9 cellular contexts compared by ENCODE assay signal in genomic region chr19:47514151-47514868, GRCh38. TPM values are rescaled to one million over a fixed set of nuclear protein-coding genes. Genes with fewer than 3 reads are reported as not detected.
DNase-seq lines count a peak whose midpoint lies in the region; ATAC-seq, FAIRE-seq and TF ChIP-seq lines count a peak whose summit lies in the region.
"Had no signal": no experiment of that assay in that cellular context is flagged by ENCODE, and none has a peak within 500 bp of the region (broad histone marks: within the 10 kb centered on the region; RNA-seq: fewer than 3 reads in every experiment).

No MANE protein-coding gene starts in this region.

- TF ChIP-seq POLR2A in testis (IDR thresholded peaks at IDR 0.05), result no peak

- peak overlapping the region; percentile 97 for H3K4me3 Mint-ChIP-seq in CD8-positive, alpha-beta T cell
- peak overlapping the region; percentile 95 for H3K4me3 Mint-ChIP-seq in activated naive CD8-positive, alpha-beta T cell treated with anti-CD3 and anti-CD28 coated beads, Interleukin-2, amount 10 ng/mL, durations not matched to agents 7 days and 5 days

- H3K9me3 ChIP-seq in CD8-positive, alpha-beta T cell (ENCODE audit: low read length), result no peaks in the 10 kb centered on the region
- H3K9me3 ChIP-seq in kidney (ENCODE audit: control insufficient read depth in 1 of 2, low read length in 2 of 2) (no peaks in the 10 kb centered on the region), testis (no peaks in the 10 kb centered on the region)

- no peaks in the 10 kb centered on the region for H3K27me3 Mint-ChIP-seq in CD8-positive, alpha-beta T cell (ENCODE audit: low read depth)
- H3K27me3 Mint-ChIP-seq in activated naive CD8-positive, alpha-beta T cell treated with anti-CD3 and anti-CD28 coated beads, Interleukin-2, amount 10 ng/mL, durations not matched to agents 7 days and 5 days, result peaks cover 1% of the 10 kb centered on the region

- 1 to 2% methylated on average over 33 to 40 of the region's 40 CpGs for WGBS in testis, 2 donors

- POLR2A ChIA-PET in CD8-positive, alpha-beta T cell (lab: Charles Lee), result interaction anchor here (1.3 to 2.7 kb wide), 5 partner anchors 29 to 96 kb away, joined by 3 to 24 read pairs (median 9); partner anchors contain the start of genes BICRA and KPTN
- POLR2A ChIA-PET in activated naive CD8-positive, alpha-beta T cell treated with anti-CD3 and anti-CD28 coated beads, Interleukin-2, amount 10 ng/mL, durations not matched to agents 7 days and 5 days (lab: Charles Lee), result interaction anchor here (0.7 to 3.2 kb wide), 6 partner anchors 11 to 96 kb away, joined by 3 to 42 read pairs (median 6); no protein-coding TSS in a partner anchor

- H3K27ac ChIP-seq in CD8-positive, alpha-beta T cell (ENCODE audit: low read depth, low read length), result peak overlapping the region; percentile 93
- peak overlapping the region; percentile 99 for H3K27ac ChIP-seq in kidney (ENCODE audit: low read depth in 2 of 2, low read length in 2 of 2)
- peak overlapping the region; percentile 95 for H3K27ac ChIP-seq in testis

- DNase-seq in CD8-positive, alpha-beta T cell, result peak in 1 of 7 experiments; percentile 53
- no peak for DNase-seq in activated naive CD8-positive, alpha-beta T cell treated with anti-CD3 and anti-CD28 coated beads, Interleukin-2, amount 10 ng/mL, durations not matched to agents 7 days and 5 days
- DNase-seq in kidney (no peak), testis (no peak), DMS79 treated with DMSO at 0.1 percent for 48 hours (lab: John Stamatoyannopoulos, UW) (no peak), inferior parietal cortex (ENCODE audit: extremely low spot score) (no peak)

- peaks cover 80% of the 10 kb centered on the region for H3K4me1 ChIP-seq in CD8-positive, alpha-beta T cell (ENCODE audit: insufficient read depth, low read length)
- H3K4me1 ChIP-seq in kidney (ENCODE audit: control insufficient read depth in 1 of 2, insufficient read depth in 1 of 2, low read depth in 1 of 2, low read length in 2 of 2) (peaks cover 39 to 42% of the 10 kb centered on the region in 2 donors), testis (peaks cover 42% of the 10 kb centered on the region)

- no peaks in the 10 kb centered on the region for H3K27me3 ChIP-seq in CD8-positive, alpha-beta T cell (ENCODE audit: insufficient read depth, low read length)
- no peaks in the 10 kb centered on the region for H3K27me3 ChIP-seq in testis

- peaks cover 28% of the 10 kb centered on the region for H3K36me3 Mint-ChIP-seq in CD8-positive, alpha-beta T cell
- H3K36me3 Mint-ChIP-seq in activated naive CD8-positive, alpha-beta T cell treated with anti-CD3 and anti-CD28 coated beads, Interleukin-2, amount 10 ng/mL, durations not matched to agents 7 days and 5 days, result peaks cover 7% of the 10 kb centered on the region

- intact Hi-C loops in CD8-positive, alpha-beta T cell (cut with DNase I, micrococcal nuclease), result loop anchor here (10.0 kb wide), 2 partner anchors 190 to 240 kb away; partner anchors contain the start of gene INAFM1 (in 1 of the 2)
- intact Hi-C loops in kidney (cut with DNase I) (no loop called here), testis (cut with DNase I; ENCODE audit: low total_unique reads) (loop anchor here (10.0 kb wide), 1 partner anchor 80 kb away; no protein-coding TSS in a partner anchor)

- no peak for TF ChIP-seq CTCF in CD8-positive, alpha-beta T cell (IDR thresholded peaks at IDR 0.05)
- TF ChIP-seq CTCF in kidney (IDR thresholded peaks at IDR 0.05; ENCODE audit: borderline replicate concordance, extremely low read depth, insufficient read depth) (no peak), testis (IDR thresholded peaks at IDR 0.05) (no peak)

- no peak for ATAC-seq in CD8-positive, alpha-beta T cell
- ATAC-seq in HG02973 (IDR thresholded peaks at IDR 0.05; ENCODE audit: unreplicated experiment), result peak; percentile 2
- ATAC-seq in activated naive CD8-positive, alpha-beta T cell treated with anti-CD3 and anti-CD28 coated beads, Interleukin-2, amount 10 ng/mL, durations not matched to agents 7 days and 5 days (ENCODE audit: low read depth), result no peak
- ATAC-seq in GM21529 (IDR thresholded peaks at IDR 0.05; ENCODE audit: unreplicated experiment), result no peak

- CTCF ChIA-PET in CD8-positive, alpha-beta T cell (lab: Charles Lee), result interaction anchor here (1.4 to 2.9 kb wide), 4 partner anchors 23 to 94 kb away, joined by 3 to 16 read pairs (median 6); partner anchors contain the start of gene BICRA

- peak overlapping the region; percentile 98 for H3K27ac Mint-ChIP-seq in CD8-positive, alpha-beta T cell
- H3K27ac Mint-ChIP-seq in activated naive CD8-positive, alpha-beta T cell treated with anti-CD3 and anti-CD28 coated beads, Interleukin-2, amount 10 ng/mL, durations not matched to agents 7 days and 5 days, result peak overlapping the region; percentile 97

- H3K9me3 Mint-ChIP-seq in CD8-positive, alpha-beta T cell, result no peaks in the 10 kb centered on the region
- no peaks in the 10 kb centered on the region for H3K9me3 Mint-ChIP-seq in activated naive CD8-positive, alpha-beta T cell treated with anti-CD3 and anti-CD28 coated beads, Interleukin-2, amount 10 ng/mL, durations not matched to agents 7 days and 5 days

- peaks cover 89% of the 10 kb centered on the region for H3K4me1 Mint-ChIP-seq in CD8-positive, alpha-beta T cell (ENCODE audit: low read depth)
- peaks cover 59% of the 10 kb centered on the region for H3K4me1 Mint-ChIP-seq in activated naive CD8-positive, alpha-beta T cell treated with anti-CD3 and anti-CD28 coated beads, Interleukin-2, amount 10 ng/mL, durations not matched to agents 7 days and 5 days

- H3K36me3 ChIP-seq in CD8-positive, alpha-beta T cell (ENCODE audit: insufficient read depth, low read length), result no peaks in the 10 kb centered on the region
- H3K36me3 ChIP-seq in kidney (ENCODE audit: control insufficient read depth in 1 of 2, insufficient read depth in 2 of 2, low read length in 2 of 2) (no peaks in the 10 kb centered on the region), testis (ENCODE audit: low read depth, missing control alignments) (no peaks in the 10 kb centered on the region)

- H3K4me3 ChIP-seq in CD8-positive, alpha-beta T cell (ENCODE audit: low read depth, low read length), result peak overlapping the region; percentile 84
- peak overlapping the region; percentile 97 to 99 for H3K4me3 ChIP-seq in kidney (ENCODE audit: low read length in 2 of 2)
- peak overlapping the region; percentile 91 to 95 for H3K4me3 ChIP-seq in testis

- H3K9ac ChIP-seq in kidney (ENCODE audit: low read length in 2 of 2), result peak overlapping the region; percentile 99 to 100

- no peak for FAIRE-seq in kidney (lab: Jason Lieb, UNC)

RNA-seq across cellular contexts. Expression of gene NAPA, which starts 0.6 kb away (rescaled TPM):
- 100 to 1,000 TPM; 172 to 188 TPM for total RNA-seq in CD8-positive, alpha-beta T cell
- 100 to 1,000 TPM in 1 of 2 experiments, 10 to 100 TPM in 1; 96.4 to 103 TPM for total RNA-seq in activated naive CD8-positive, alpha-beta T cell treated with anti-CD3 and anti-CD28 coated beads, Interleukin-2, amount 10 ng/mL, durations not matched to agents 7 days and 5 days
- total RNA-seq in kidney (136 TPM), testis (100 to 1,000 TPM; 227 to 257 TPM)
- polyA plus RNA-seq in kidney (ENCODE audit: insufficient read depth, low read depth, low replicate concordance) (213 TPM), testis (ENCODE audit: insufficient read depth, low read depth, low replicate concordance) (194 TPM)

RNA-seq across cellular contexts. Expression of gene KPTN, which starts 30.3 kb away (rescaled TPM):
- total RNA-seq in CD8-positive, alpha-beta T cell, result 1 to 10 TPM; 5.4 to 5.9 TPM
- 1 to 10 TPM; 8.0 to 8.6 TPM for total RNA-seq in activated naive CD8-positive, alpha-beta T cell treated with anti-CD3 and anti-CD28 coated beads, Interleukin-2, amount 10 ng/mL, durations not matched to agents 7 days and 5 days
- 7.4 TPM for total RNA-seq in kidney
- polyA plus RNA-seq in kidney (ENCODE audit: insufficient read depth, low read depth, low replicate concordance), result 25.5 TPM
- 10 to 100 TPM; 12.9 to 30.0 TPM for total RNA-seq in testis
- 13.5 TPM for polyA plus RNA-seq in testis (ENCODE audit: insufficient read depth, low read depth, low replicate concordance)

RNA-seq across cellular contexts. Expression of gene SLC8A2, which starts 42.6 kb away (rescaled TPM):
- total RNA-seq in CD8-positive, alpha-beta T cell, result not detected
- under 1 TPM in 1 of 2 experiments, not detected in 1; 0.20 TPM for total RNA-seq in activated naive CD8-positive, alpha-beta T cell treated with anti-CD3 and anti-CD28 coated beads, Interleukin-2, amount 10 ng/mL, durations not matched to agents 7 days and 5 days
- total RNA-seq in kidney (0.94 TPM), testis (10 to 100 TPM in 1 of 2 donors, 1 to 10 TPM in 1; 5.0 to 12.9 TPM)
- polyA plus RNA-seq in kidney (ENCODE audit: insufficient read depth, low read depth, low replicate concordance) (not detected), testis (ENCODE audit: insufficient read depth, low read depth, low replicate concordance) (4.2 TPM)

RNA-seq across cellular contexts. Expression of gene ZNF541, which starts 58.6 kb away (rescaled TPM):
- 1 to 10 TPM in 1 of 2 experiments, under 1 TPM in 1; 0.33 to 1.5 TPM for total RNA-seq in CD8-positive, alpha-beta T cell
- 1 to 10 TPM in 1 of 2 experiments, under 1 TPM in 1; 0.30 to 1.2 TPM for total RNA-seq in activated naive CD8-positive, alpha-beta T cell treated with anti-CD3 and anti-CD28 coated beads, Interleukin-2, amount 10 ng/mL, durations not matched to agents 7 days and 5 days
- total RNA-seq in kidney (0.69 TPM), testis (10 to 100 TPM; 30.4 to 51.5 TPM)
- polyA plus RNA-seq in kidney (ENCODE audit: insufficient read depth, low read depth, low replicate concordance) (0.86 TPM), testis (ENCODE audit: insufficient read depth, low read depth, low replicate concordance) (42.0 TPM)
- total RNA-seq: renal cortical epithelial cell had no signal
